In the genomic region with DNA sequence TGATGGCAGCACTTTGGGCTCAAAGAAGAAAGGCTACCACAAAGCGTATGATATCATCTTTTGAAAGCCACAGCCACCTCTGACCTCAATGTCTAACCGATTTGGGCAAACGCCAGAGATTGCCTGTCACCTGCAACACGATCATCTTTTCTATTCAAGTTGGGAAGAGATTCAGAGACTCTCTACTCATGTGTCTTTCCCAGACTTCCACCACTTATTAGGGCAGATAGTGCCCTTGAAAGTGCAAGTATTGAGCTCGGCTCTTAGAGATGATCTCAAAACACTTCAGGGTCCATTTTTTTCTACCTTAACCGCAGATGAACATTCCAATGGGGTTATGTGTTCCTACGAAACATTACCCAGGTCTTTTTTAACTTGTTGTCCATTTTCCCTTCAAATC, we compare ENCODE assay signal across 19 cellular contexts.
DNase-seq lines count a peak whose midpoint lies in the region; ATAC-seq and TF ChIP-seq lines count a peak whose summit lies in the region.
"Had no signal": no experiment of that assay in that cellular context is flagged by ENCODE, and none has a peak within 500 bp of the region (broad histone marks: within the 10 kb centered on the region; RNA-seq: fewer than 3 reads in every experiment).

No MANE protein-coding gene starts in this region.

- CTCF ChIA-PET in RWPE1 (lab: Yijun Ruan, JAX), result interaction anchor here (0.7 kb wide), 1 partner anchor 13 kb away, joined by 4 read pairs; no protein-coding TSS in a partner anchor
- CTCF ChIA-PET in activated CD8-positive, alpha-beta memory T cell treated with anti-CD3 and anti-CD28 coated beads, Interleukin-2, amount 10 ng/mL, durations not matched to agents 7 days and 5 days (lab: Charles Lee), result no interaction called here

- no peaks in the 10 kb centered on the region for H3K9me3 Mint-ChIP-seq in activated CD8-positive, alpha-beta memory T cell treated with anti-CD3 and anti-CD28 coated beads, Interleukin-2, amount 10 ng/mL, durations not matched to agents 7 days and 5 days (ENCODE audit: low read depth)
- H3K9me3 Mint-ChIP-seq: H9 had no signal

- no peaks in the 10 kb centered on the region for H3K36me3 Mint-ChIP-seq in activated CD8-positive, alpha-beta memory T cell treated with anti-CD3 and anti-CD28 coated beads, Interleukin-2, amount 10 ng/mL, durations not matched to agents 7 days and 5 days

- ATAC-seq in activated CD8-positive, alpha-beta memory T cell treated with anti-CD3 and anti-CD28 coated beads, Interleukin-2, amount 10 ng/mL, durations not matched to agents 7 days and 5 days, result no peak
- ATAC-seq: A549, K562 had no signal

- H3K27ac ChIP-seq in RWPE1, result no peak overlapping the region
- H3K27ac ChIP-seq: A549, C4-2B, HL-60, PC-9 had no signal

- H3K4me3 Mint-ChIP-seq in activated CD8-positive, alpha-beta memory T cell treated with anti-CD3 and anti-CD28 coated beads, Interleukin-2, amount 10 ng/mL, durations not matched to agents 7 days and 5 days, result no peak overlapping the region
- H3K4me3 Mint-ChIP-seq: H9 had no signal

- DNase-seq in NCI-H524 (lab: John Stamatoyannopoulos, UW), result peak; percentile 26 to 72
- no peak for DNase-seq in NCI-H524 treated with DMSO at 0.1 percent for 48 hours (lab: John Stamatoyannopoulos, UW)
- DNase-seq in HT-29 (ENCODE audit: low spot score), result peak; percentile 23
- peak; percentile 18 for DNase-seq in RWPE1 (ENCODE audit: low spot score)
- no peak for DNase-seq in putamen (ENCODE audit: low spot score)
- DNase-seq in NCI-H1417 (lab: John Stamatoyannopoulos, UW), result no peak
- no peak for DNase-seq in activated CD8-positive, alpha-beta memory T cell treated with anti-CD3 and anti-CD28 coated beads, Interleukin-2, amount 10 ng/mL, durations not matched to agents 7 days and 5 days
- DNase-seq: DMS 273 treated with DMSO at 0.1 percent for 48 hours, H9, NCI-H1436, NCI-H2029, NCI-H510A treated with DMSO at 0.1 percent for 48 hours, SHP77, T-helper 2 cell had no signal

- H3K27me3 Mint-ChIP-seq in activated CD8-positive, alpha-beta memory T cell treated with anti-CD3 and anti-CD28 coated beads, Interleukin-2, amount 10 ng/mL, durations not matched to agents 7 days and 5 days, result peaks cover 7% of the 10 kb centered on the region

- POLR2A ChIA-PET in RWPE1 (lab: Yijun Ruan, JAX; ENCODE audit: low non-redundant PET), result no interaction called here

- no peak overlapping the region for H3K27ac Mint-ChIP-seq in activated CD8-positive, alpha-beta memory T cell treated with anti-CD3 and anti-CD28 coated beads, Interleukin-2, amount 10 ng/mL, durations not matched to agents 7 days and 5 days
- H3K27ac Mint-ChIP-seq: H9 had no signal

- TF ChIP-seq CTCF in RWPE1 (conservative IDR thresholded peaks at IDR 0.05; ENCODE audit: low read depth), result no peak

- H3K4me1 Mint-ChIP-seq in activated CD8-positive, alpha-beta memory T cell treated with anti-CD3 and anti-CD28 coated beads, Interleukin-2, amount 10 ng/mL, durations not matched to agents 7 days and 5 days, result no peaks in the 10 kb centered on the region
- H3K4me1 Mint-ChIP-seq: H9 had no signal

Comparison
In these comparisons a context has a peak if more than half of its experiments do, and no peak if none do; other contexts are left out.
1. DNase-seq: peak in NCI-H524 (2 of 2), HT-29 (single experiment) and RWPE1 (single experiment); none in NCI-H524 treated with DMSO at 0.1 percent for 48 hours (single experiment), putamen (single experiment), NCI-H1417 (0 of 3) and activated CD8-positive, alpha-beta memory T cell treated with anti-CD3 and anti-CD28 coated beads, Interleukin-2, amount 10 ng/mL, durations not matched to agents 7 days and 5 days (single experiment).